Comparison of ENCODE assay signal across 9 cellular contexts in the genomic region with DNA sequence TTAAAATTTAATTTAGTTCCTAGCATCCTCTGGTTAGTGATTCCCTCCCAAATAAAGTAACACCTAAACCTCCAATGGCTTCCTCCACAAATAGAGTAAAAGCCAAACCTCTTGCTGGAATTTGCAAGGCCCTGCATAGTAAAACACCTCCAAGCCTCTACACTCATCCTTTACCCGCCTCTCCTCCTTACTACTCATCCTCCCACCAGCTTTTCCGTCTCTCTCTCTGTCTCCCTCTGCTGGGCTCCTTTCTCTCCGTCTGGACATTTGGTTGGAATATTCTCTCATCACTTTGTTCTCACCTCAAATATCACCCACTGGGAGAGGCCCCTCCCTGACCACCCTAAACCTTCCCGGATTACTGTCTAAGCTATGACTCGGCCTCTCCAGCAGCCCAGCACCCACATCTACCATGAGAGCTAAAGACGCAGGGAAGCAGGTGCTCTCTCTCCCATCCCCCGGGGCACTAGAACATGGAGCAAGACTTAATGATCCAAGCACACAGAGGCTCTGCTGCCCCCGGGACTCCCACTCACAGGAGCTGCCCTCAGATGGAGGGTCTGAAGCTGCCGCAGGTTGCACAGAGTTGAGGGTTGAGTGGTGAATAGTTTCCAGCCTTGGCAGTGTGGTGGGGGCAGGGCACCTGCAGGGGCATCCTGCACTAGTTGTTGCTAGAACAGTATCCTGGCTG.
DNase-seq lines count a peak whose midpoint lies in the region; ATAC-seq and TF ChIP-seq lines count a peak whose summit lies in the region.
"Had no signal": no experiment of that assay in that cellular context is flagged by ENCODE, and none has a peak within 500 bp of the region (broad histone marks: within the 10 kb centered on the region; RNA-seq: fewer than 3 reads in every experiment).

No MANE protein-coding gene starts in this region.

- POLR2A ChIA-PET in WTC11 (lab: Charles Lee): no interaction called here

- in situ Hi-C loops in GM13977 (cut with MboI; ENCODE audit: low pct_unique_long_range_greater_than_20kb, low sequenced_read_pairs, unreplicated experiment): no loop called here

- H3K4me3 Mint-ChIP-seq in WTC11: no peak overlapping the region

- TF ChIP-seq CTCF in KMS-11 (conservative IDR thresholded peaks at IDR 0.05; ENCODE audit: low read depth, low read length) (peak; percentile 55), WTC11 (IDR thresholded peaks at IDR 0.05) (peak; percentile 62), kidney epithelial cell (IDR thresholded peaks at IDR 0.05; ENCODE audit: insufficient read depth, low read length, poor library complexity, severe bottlenecking) (peak; percentile 53), GM13977 (IDR thresholded peaks at IDR 0.05; ENCODE audit: extremely low read depth, insufficient read depth, missing control alignments) (no peak)

- DNase-seq in DMS114 treated with DMSO at 0.1 percent for 48 hours (lab: John Stamatoyannopoulos, UW; ENCODE audit: unreplicated experiment) (peak; percentile 25), WTC11 (ENCODE audit: low spot score) (peak; percentile 68), kidney epithelial cell (ENCODE audit: low read depth) (no peak), DMS79 (lab: John Stamatoyannopoulos, UW) (no peak), GM13977 (ENCODE audit: low spot score) (no peak)
- DNase-seq in activated CD8-positive, alpha-beta memory T cell treated with anti-CD3 and anti-CD28 coated beads for 24 hours: no peak
- DNase-seq: psoas muscle had no signal

- H2AFZ ChIP-seq in KMS-11 (ENCODE audit: low read depth): no peak overlapping the region

- ATAC-seq in WTC11 (peak; percentile 90), GM21360 (IDR thresholded peaks at IDR 0.05; ENCODE audit: unreplicated experiment) (no peak)
- ATAC-seq: psoas muscle had no signal

- H3K27ac ChIP-seq in KMS-11: no peak overlapping the region
- H3K27ac ChIP-seq: psoas muscle had no signal

- H3K36me3 ChIP-seq in KMS-11 (ENCODE audit: insufficient read depth) (no peaks in the 10 kb centered on the region), kidney epithelial cell (ENCODE audit: control insufficient read depth, insufficient read depth, low read length) (no peaks in the 10 kb centered on the region)

- H3K79me2 ChIP-seq in KMS-11 (ENCODE audit: insufficient read depth, low read depth): no peaks in the 10 kb centered on the region

- no peaks in the 10 kb centered on the region for H3K36me3 Mint-ChIP-seq in WTC11

- H3K9me3 Mint-ChIP-seq in WTC11: peaks cover 11% of the 10 kb centered on the region

- no peak overlapping the region for H3K27ac Mint-ChIP-seq in WTC11

- H4K20me1 ChIP-seq in KMS-11 (ENCODE audit: insufficient read depth): no peaks in the 10 kb centered on the region

- H3K9ac ChIP-seq in KMS-11: no peak overlapping the region

- CTCF ChIA-PET in WTC11 (lab: Charles Lee): interaction anchor here (0.6 to 1.6 kb wide), 12 partner anchors 13 to 364 kb away, joined by 3 to 8 read pairs (median 3); no protein-coding TSS in a partner anchor

- peaks cover 7% of the 10 kb centered on the region; the same call in 1 of the 2 replicates for H3K4me1 Mint-ChIP-seq in WTC11

- H3K4me1 ChIP-seq in KMS-11 (ENCODE audit: low read depth, poor library complexity, severe bottlenecking): no peaks in the 10 kb centered on the region
- H3K4me1 ChIP-seq: psoas muscle had no signal

- H3K4me3 ChIP-seq in KMS-11 (IDR thresholded peaks at IDR 0.05; ENCODE audit: insufficient read depth, low read depth, low read length) (no peak overlapping the region), kidney epithelial cell (ENCODE audit: low read depth, low read length) (no peak overlapping the region)
- H3K4me3 ChIP-seq: psoas muscle had no signal

- no peak overlapping the region for H3K4me2 ChIP-seq in KMS-11

- H3K27me3 Mint-ChIP-seq in WTC11 (ENCODE audit: low read depth): no peaks in the 10 kb centered on the region

- H3K27me3 ChIP-seq in KMS-11 (ENCODE audit: insufficient read depth, low read depth): no peaks in the 10 kb centered on the region
- no peaks in the 10 kb centered on the region for H3K27me3 ChIP-seq in kidney epithelial cell (ENCODE audit: control insufficient read depth, insufficient read depth, low read length)

TF ChIP-seq in WTC11, 78 proteins besides CTCF, POLR2A, EP300 and RAD21:
- TF ChIP-seq CBFB (CRISPR knock-in tag; IDR thresholded peaks at IDR 0.05; ENCODE audit: low read depth): no peak
- no peak for TF ChIP-seq HMGA2 (CRISPR knock-in tag; IDR thresholded peaks at IDR 0.05)
- no peak for TF ChIP-seq FOXP1 (CRISPR knock-in tag; IDR thresholded peaks at IDR 0.05; ENCODE audit: borderline replicate concordance)
- no peak for TF ChIP-seq ZNF416 (CRISPR knock-in tag; IDR thresholded peaks at IDR 0.05)
- TF ChIP-seq, protein P1, sequence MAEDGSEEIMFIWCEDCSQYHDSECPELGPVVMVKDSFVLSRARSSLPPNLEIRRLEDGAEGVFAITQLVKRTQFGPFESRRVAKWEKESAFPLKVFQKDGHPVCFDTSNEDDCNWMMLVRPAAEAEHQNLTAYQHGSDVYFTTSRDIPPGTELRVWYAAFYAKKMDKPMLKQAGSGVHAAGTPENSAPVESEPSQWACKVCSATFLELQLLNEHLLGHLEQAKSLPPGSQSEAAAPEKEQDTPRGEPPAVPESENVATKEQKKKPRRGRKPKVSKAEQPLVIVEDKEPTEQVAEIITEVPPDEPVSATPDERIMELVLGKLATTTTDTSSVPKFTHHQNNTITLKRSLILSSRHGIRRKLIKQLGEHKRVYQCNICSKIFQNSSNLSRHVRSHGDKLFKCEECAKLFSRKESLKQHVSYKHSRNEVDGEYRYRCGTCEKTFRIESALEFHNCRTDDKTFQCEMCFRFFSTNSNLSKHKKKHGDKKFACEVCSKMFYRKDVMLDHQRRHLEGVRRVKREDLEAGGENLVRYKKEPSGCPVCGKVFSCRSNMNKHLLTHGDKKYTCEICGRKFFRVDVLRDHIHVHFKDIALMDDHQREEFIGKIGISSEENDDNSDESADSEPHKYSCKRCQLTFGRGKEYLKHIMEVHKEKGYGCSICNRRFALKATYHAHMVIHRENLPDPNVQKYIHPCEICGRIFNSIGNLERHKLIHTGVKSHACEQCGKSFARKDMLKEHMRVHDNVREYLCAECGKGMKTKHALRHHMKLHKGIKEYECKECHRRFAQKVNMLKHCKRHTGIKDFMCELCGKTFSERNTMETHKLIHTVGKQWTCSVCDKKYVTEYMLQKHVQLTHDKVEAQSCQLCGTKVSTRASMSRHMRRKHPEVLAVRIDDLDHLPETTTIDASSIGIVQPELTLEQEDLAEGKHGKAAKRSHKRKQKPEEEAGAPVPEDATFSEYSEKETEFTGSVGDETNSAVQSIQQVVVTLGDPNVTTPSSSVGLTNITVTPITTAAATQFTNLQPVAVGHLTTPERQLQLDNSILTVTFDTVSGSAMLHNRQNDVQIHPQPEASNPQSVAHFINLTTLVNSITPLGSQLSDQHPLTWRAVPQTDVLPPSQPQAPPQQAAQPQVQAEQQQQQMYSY (CRISPR knock-in tag; IDR thresholded peaks at IDR 0.05): no peak

Comparison
In these comparisons a context has a peak if more than half of its experiments do, and no peak if none do; other contexts are left out.
1. DNase-seq: peak in DMS114 treated with DMSO at 0.1 percent for 48 hours (single experiment) and WTC11 (single experiment); none in kidney epithelial cell (single experiment), activated CD8-positive, alpha-beta memory T cell treated with anti-CD3 and anti-CD28 coated beads for 24 hours (single experiment), DMS79 (single experiment) and GM13977 (single experiment).